In genomic region chr17:64778102-64778366, GRCh38 we compare ENCODE assay signal across 11 cellular contexts.
DNase-seq lines count a peak whose midpoint lies in the region; ATAC-seq, FAIRE-seq and TF ChIP-seq lines count a peak whose summit lies in the region.
"Had no signal": no experiment of that assay in that cellular context is flagged by ENCODE, and none has a peak within 500 bp of the region (broad histone marks: within the 10 kb centered on the region; RNA-seq: fewer than 3 reads in every experiment).

No MANE protein-coding gene starts in this region.

- no peaks in the 10 kb centered on the region for H4K20me1 ChIP-seq in KMS-11 (ENCODE audit: insufficient read depth)
- no peaks in the 10 kb centered on the region for H4K20me1 ChIP-seq in endothelial cell of umbilical vein (replicated peaks; ENCODE audit: control insufficient read depth, extremely low read depth, insufficient read depth, low read length)

- BruUV-seq in endothelial cell of umbilical vein (replicated peaks; lab: Mats Ljungman, UMichigan): no TSS peak

- POLR2A ChIA-PET in endothelial cell of umbilical vein (lab: Charles Lee): no interaction called here

- CTCF ChIA-PET in endothelial cell of umbilical vein (lab: Charles Lee): interaction anchor here (1.1 to 2.6 kb wide), 3 partner anchors 42 to 183 kb away, joined by 3 to 25 read pairs (median 19); no protein-coding TSS in a partner anchor

- dilution Hi-C loops in endothelial cell of umbilical vein (cut with MboI; ENCODE audit: extremely low pct_ligation_motif_present, low sequenced_read_pairs): no loop called here

- H3K27ac Mint-ChIP-seq in CD14-positive monocyte: peak overlapping the region; percentile 93 to 97 (median 96)

- TF ChIP-seq CTCF in CD14-positive monocyte (IDR thresholded peaks at IDR 0.05): no peak
- no peak for TF ChIP-seq CTCF in KMS-11 (conservative IDR thresholded peaks at IDR 0.05; ENCODE audit: low read depth, low read length)
- TF ChIP-seq CTCF in endothelial cell of umbilical vein (IDR thresholded peaks at IDR 0.05; ENCODE audit: extremely low read depth in 1 of 2, insufficient read depth in 1 of 2, low read depth in 1 of 2, low read length in 2 of 2): no peak

- H3K27me3 ChIP-seq in KMS-11 (ENCODE audit: insufficient read depth, low read depth) (no peaks in the 10 kb centered on the region; the same call in 1 of the 2 replicates), endothelial cell of umbilical vein (ENCODE audit: control insufficient read depth in 2 of 2, insufficient read depth in 2 of 2, low read length in 2 of 2) (no peaks in the 10 kb centered on the region), neuron (ENCODE audit: insufficient read depth, low read length) (peaks cover 34% of the 10 kb centered on the region)

- peaks cover 10 to 25% of the 10 kb centered on the region in 2 donors for H3K36me3 Mint-ChIP-seq in CD14-positive monocyte

- peaks cover 55% of the 10 kb centered on the region for H3K4me1 Mint-ChIP-seq in CD14-positive monocyte

- H3K4me3 ChIP-seq in KMS-11 (IDR thresholded peaks at IDR 0.05; ENCODE audit: insufficient read depth, low read depth, low read length) (no peak overlapping the region), endothelial cell of umbilical vein (replicated peaks in 1 of 3; ENCODE audit: insufficient read depth in 1 of 3, low read depth in 1 of 3, low read length in 3 of 3) (no peak overlapping the region), neuron (ENCODE audit: low read length) (no peak overlapping the region)

- intact Hi-C loops in CD14-positive monocyte (cut with micrococcal nuclease): loop anchor here in 1 of 2 donors (5.0 to 10.0 kb wide), 3 partner anchors 157 to 419 kb away; no protein-coding TSS in a partner anchor
- intact Hi-C loops in endothelial cell of umbilical vein (cut with micrococcal nuclease): loop anchor here (5.0 kb wide), 1 partner anchor 69 kb away; no protein-coding TSS in a partner anchor

- no peak for ATAC-seq in GM18868 (IDR thresholded peaks at IDR 0.05; ENCODE audit: unreplicated experiment)

- DNase-seq in CD14-positive monocyte (ENCODE audit: low spot score) (no peak), endothelial cell of umbilical vein (ENCODE audit: low read depth, low spot score) (no peak), RKO (ENCODE audit: low spot score) (no peak), SKM-1 treated with dmso at 0.1 percent for 144 hours (lab: John Stamatoyannopoulos, UW; ENCODE audit: unreplicated experiment) (no peak), mucosa of gallbladder (ENCODE audit: low spot score) (no peak)
- DNase-seq: kidney glomerular epithelial cell, NCI-H2227 treated with DMSO at 0.1 percent for 48 hours had no signal

- H3K79me2 ChIP-seq in KMS-11 (ENCODE audit: insufficient read depth, low read depth): no peaks in the 10 kb centered on the region
- H3K79me2 ChIP-seq in endothelial cell of umbilical vein (ENCODE audit: control insufficient read depth, insufficient read depth, low read length): peaks cover 30% of the 10 kb centered on the region

- no peak overlapping the region for H3K9ac ChIP-seq in KMS-11
- no peak overlapping the region for H3K9ac ChIP-seq in endothelial cell of umbilical vein (replicated peaks; ENCODE audit: extremely low read depth, insufficient read depth, low read length)

- H3K9me3 ChIP-seq in endothelial cell of umbilical vein (replicated peaks; ENCODE audit: control insufficient read depth, insufficient read depth, low read length): no peaks in the 10 kb centered on the region
- peaks cover 4% of the 10 kb centered on the region for H3K9me3 ChIP-seq in neuron (ENCODE audit: low read length)

- H2AFZ ChIP-seq in KMS-11 (ENCODE audit: low read depth) (no peak overlapping the region), endothelial cell of umbilical vein (ENCODE audit: low read depth, low read length) (no peak overlapping the region), neuron (ENCODE audit: low read depth, low read length) (peak overlapping the region; percentile 44)

- no peak for FAIRE-seq in endothelial cell of umbilical vein (lab: Jason Lieb, UNC)
- FAIRE-seq: bronchial epithelial cell had no signal

- H3K27ac ChIP-seq in KMS-11 (no peak overlapping the region), endothelial cell of umbilical vein (ENCODE audit: insufficient read depth, low read depth, low read length) (peak overlapping the region; percentile 21)

- H3K27me3 Mint-ChIP-seq in CD14-positive monocyte (ENCODE audit: low read depth in 3 of 3): peaks cover 8 to 21% (median 18%) of the 10 kb centered on the region in 3 donors

- H3K9me3 Mint-ChIP-seq in CD14-positive monocyte: peaks cover 0 to 4% (median 0%) of the 10 kb centered on the region in 7 donors

- no peak for TF ChIP-seq POLR2A in endothelial cell of umbilical vein (IDR thresholded peaks at IDR 0.05; ENCODE audit: low read depth, low read length)

- no peaks in the 10 kb centered on the region for H3K36me3 ChIP-seq in KMS-11 (ENCODE audit: insufficient read depth)
- H3K36me3 ChIP-seq in endothelial cell of umbilical vein (ENCODE audit: control insufficient read depth in 2 of 2, extremely low read depth in 1 of 2, insufficient read depth in 2 of 2, low read length in 2 of 2): peaks cover 0 to 5% of the 10 kb centered on the region in 2 experiments
- peaks cover 3% of the 10 kb centered on the region for H3K36me3 ChIP-seq in neuron (ENCODE audit: insufficient read depth, low read length)

- H3K4me3 Mint-ChIP-seq in CD14-positive monocyte: peak overlapping the region; percentile 80 to 92

- H3K9me1 ChIP-seq in endothelial cell of umbilical vein (replicated peaks; ENCODE audit: control insufficient read depth, extremely low read depth, insufficient read depth, low read length): no peaks in the 10 kb centered on the region

- peak overlapping the region; percentile 93; the same call in 1 of the 2 replicates for H3K4me2 ChIP-seq in KMS-11
- H3K4me2 ChIP-seq in endothelial cell of umbilical vein (ENCODE audit: insufficient read depth, low read length): no peak overlapping the region

- H3K4me1 ChIP-seq in KMS-11 (ENCODE audit: low read depth, poor library complexity, severe bottlenecking): peaks cover 29% of the 10 kb centered on the region
- H3K4me1 ChIP-seq in endothelial cell of umbilical vein (ENCODE audit: control insufficient read depth, extremely low read depth, insufficient read depth, low read length): peaks cover 34% of the 10 kb centered on the region
- H3K4me1 ChIP-seq in neuron (ENCODE audit: insufficient read depth, low read length): peaks cover 15% of the 10 kb centered on the region

TF ChIP-seq in endothelial cell of umbilical vein, 7 proteins besides CTCF, POLR2A, EP300 and RAD21:
- TF ChIP-seq EZH2 (IDR thresholded peaks at IDR 0.05; ENCODE audit: borderline replicate concordance, low read depth, low read length, severe bottlenecking): no peak
- no peak for TF ChIP-seq FOS (IDR thresholded peaks at IDR 0.05; ENCODE audit: borderline replicate concordance, insufficient read depth, low read length)
- no peak for TF ChIP-seq MYC (IDR thresholded peaks at IDR 0.05; ENCODE audit: low read depth, low read length)
- TF ChIP-seq, protein P1, sequence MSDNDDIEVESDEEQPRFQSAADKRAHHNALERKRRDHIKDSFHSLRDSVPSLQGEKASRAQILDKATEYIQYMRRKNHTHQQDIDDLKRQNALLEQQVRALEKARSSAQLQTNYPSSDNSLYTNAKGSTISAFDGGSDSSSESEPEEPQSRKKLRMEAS (IDR thresholded peaks at IDR 0.05; ENCODE audit: insufficient read depth, insufficient read length): no peak
- no peak for TF ChIP-seq POLR2AphosphoS5 (IDR thresholded peaks at IDR 0.05; ENCODE audit: insufficient read depth, low read depth, low read length)
